Comparison of ENCODE assay signal across 7 cellular contexts in the genomic region with DNA sequence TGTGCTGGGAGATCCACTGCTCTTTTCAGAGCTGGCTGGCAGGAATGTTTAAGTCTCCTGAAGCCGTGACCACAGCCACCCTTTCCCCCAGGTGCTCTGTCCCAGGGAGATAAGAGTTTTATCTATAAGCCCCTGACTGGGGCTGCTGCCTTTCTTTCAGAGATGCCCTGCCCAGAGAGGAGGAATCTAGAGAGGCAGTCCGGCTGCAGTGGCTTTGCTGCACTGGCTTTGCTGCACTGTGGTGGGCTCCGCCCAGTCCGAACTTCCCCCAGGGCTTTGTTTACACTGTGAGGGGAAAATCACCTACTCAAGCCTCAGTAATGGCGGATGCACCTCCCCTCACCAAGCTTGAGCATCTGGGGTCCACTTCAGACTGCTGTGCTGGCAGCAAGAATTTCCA. TPM values are rescaled to one million over a fixed set of nuclear protein-coding genes. Genes with fewer than 3 reads are reported as not detected.
"Had no signal": no experiment of that assay in that cellular context is flagged by ENCODE, and none has a peak within 500 bp of the region (broad histone marks: within the 10 kb centered on the region; RNA-seq: fewer than 3 reads in every experiment).

No MANE protein-coding gene starts in this region.

RNA-seq across cellular contexts. Expression of gene CLEC2D, which starts 15.9 kb away (rescaled TPM):
- total RNA-seq: ascending aorta had no signal

RNA-seq across cellular contexts. Expression of gene CLECL1, which starts 47.5 kb away (rescaled TPM):
- total RNA-seq: ascending aorta, bronchial epithelial cell, endothelial cell of umbilical vein, mammary epithelial cell, thyroid gland, WTC11 had no signal
- polyA plus RNA-seq: endothelial cell of umbilical vein, mammary epithelial cell, neural cell had no signal
